ENCODE assay signal across 1 cellular context in genomic region chr5:112960861-112961504, GRCh38.
TF ChIP-seq lines count a peak whose summit lies in the region.

No MANE protein-coding gene starts in this region.

TF ChIP-seq in K562, 482 proteins besides CTCF, POLR2A, EP300 and RAD21 (continued from another document):
- TF ChIP-seq MGA (IDR thresholded peaks at IDR 0.05) (no peak), ZNF165 (CRISPR knock-in tag; IDR thresholded peaks at IDR 0.05; ENCODE audit: borderline replicate concordance) (no peak)
